19 cellular contexts compared by ENCODE assay signal in the genomic region with DNA sequence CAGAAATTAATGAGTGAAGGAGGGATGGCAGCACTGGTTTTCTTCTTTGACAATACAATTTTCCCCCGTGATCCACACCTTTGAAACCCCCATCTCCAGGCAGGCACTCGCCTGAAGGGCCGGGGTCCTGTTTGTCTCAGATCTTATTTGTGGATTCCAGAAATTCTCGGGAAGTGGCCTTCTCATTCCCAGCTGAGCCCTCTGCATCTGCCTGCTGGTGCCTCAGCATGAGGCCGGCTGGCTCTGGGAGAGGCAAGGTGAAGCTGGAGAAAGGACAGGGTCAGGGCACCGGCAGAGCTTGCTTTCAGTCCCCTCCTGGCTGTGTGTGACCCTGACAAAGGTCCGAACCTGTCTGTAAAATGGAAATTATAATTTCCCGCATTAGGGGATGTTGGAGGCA. TPM values are rescaled to one million over a fixed set of nuclear protein-coding genes. Genes with fewer than 3 reads are reported as not detected.
DNase-seq lines count a peak whose midpoint lies in the region; ATAC-seq and TF ChIP-seq lines count a peak whose summit lies in the region.
"Had no signal": no experiment of that assay in that cellular context is flagged by ENCODE, and none has a peak within 500 bp of the region (broad histone marks: within the 10 kb centered on the region; RNA-seq: fewer than 3 reads in every experiment).

No MANE protein-coding gene starts in this region.

- H2AFZ ChIP-seq in KMS-11 (ENCODE audit: low read depth): 0 out of 2 replicates have a peak overlapping the region, but pooled peaks have one; percentile 8
- peak overlapping the region; percentile 82 for H2AFZ ChIP-seq in neural progenitor cell (replicated peaks)

- H3K4me1 ChIP-seq in KMS-11 (ENCODE audit: low read depth, poor library complexity, severe bottlenecking): no peaks in the 10 kb centered on the region
- peaks cover 24% of the 10 kb centered on the region for H3K4me1 ChIP-seq in neural progenitor cell
- H3K4me1 ChIP-seq in right atrium auricular region: no peaks in the 10 kb centered on the region
- H3K4me1 ChIP-seq: A549 had no signal

- peaks cover 20% of the 10 kb centered on the region for H3K27me3 ChIP-seq in KMS-11 (ENCODE audit: insufficient read depth, low read depth)
- H3K27me3 ChIP-seq in neural progenitor cell: peaks cover 12% of the 10 kb centered on the region
- no peaks in the 10 kb centered on the region for H3K27me3 ChIP-seq in right atrium auricular region

- no peak overlapping the region for H3K27ac ChIP-seq in KMS-11
- no peak overlapping the region for H3K27ac ChIP-seq in neural progenitor cell
- H3K27ac ChIP-seq in right atrium auricular region: no peak overlapping the region
- H3K27ac ChIP-seq: A549 had no signal

- H3K9me3 ChIP-seq in neural progenitor cell (ENCODE audit: low read depth): peaks cover 9% of the 10 kb centered on the region
- peaks cover 0 to 7% of the 10 kb centered on the region in 2 donors for H3K9me3 ChIP-seq in right atrium auricular region

- H3K4me2 ChIP-seq in KMS-11 (no peak overlapping the region), neural progenitor cell (peak overlapping the region; percentile 34)
- H3K4me2 ChIP-seq: A549 had no signal

- H3K79me2 ChIP-seq in KMS-11 (ENCODE audit: insufficient read depth, low read depth): no peaks in the 10 kb centered on the region
- no peaks in the 10 kb centered on the region for H3K79me2 ChIP-seq in neural progenitor cell (ENCODE audit: low read depth)

- no peaks in the 10 kb centered on the region for H3F3A ChIP-seq in neural progenitor cell (ENCODE audit: low read depth)

- H3K4me3 ChIP-seq in KMS-11 (IDR thresholded peaks at IDR 0.05; ENCODE audit: insufficient read depth, low read depth, low read length): no peak overlapping the region
- H3K4me3 ChIP-seq in neural progenitor cell: no peak overlapping the region
- no peak overlapping the region for H3K4me3 ChIP-seq in right atrium auricular region
- H3K4me3 ChIP-seq: A549 had no signal

- H3K4me1 Mint-ChIP-seq in glutamatergic neuron (ENCODE audit: low read depth, unreplicated experiment): peaks cover 20% of the 10 kb centered on the region
- H3K4me1 Mint-ChIP-seq in neural progenitor cell: peaks cover 28% of the 10 kb centered on the region
- peaks cover 6% of the 10 kb centered on the region for H3K4me1 Mint-ChIP-seq in stimulated activated effector memory CD8-positive, alpha-beta T cell treated with anti-CD3 and anti-CD28 coated beads, Interleukin-12 subunit alpha, Interleukin-12 subunit beta, amount 100 ng/mL, for 72 hours
- H3K4me1 Mint-ChIP-seq: B cell; CD4-positive, CD25-positive, alpha-beta regulatory T cell had no signal

- H3K36me3 ChIP-seq in KMS-11 (ENCODE audit: insufficient read depth) (no peaks in the 10 kb centered on the region), neural progenitor cell (peaks cover 6% of the 10 kb centered on the region), right atrium auricular region (no peaks in the 10 kb centered on the region)

- H3K9me3 Mint-ChIP-seq in glutamatergic neuron (ENCODE audit: unreplicated experiment): peaks cover 12% of the 10 kb centered on the region
- H3K9me3 Mint-ChIP-seq in neural progenitor cell: peaks cover 10% of the 10 kb centered on the region
- H3K9me3 Mint-ChIP-seq in stimulated activated effector memory CD8-positive, alpha-beta T cell treated with anti-CD3 and anti-CD28 coated beads, Interleukin-12 subunit alpha, Interleukin-12 subunit beta, amount 100 ng/mL, for 72 hours: peaks cover 3% of the 10 kb centered on the region

- H4K20me1 ChIP-seq in KMS-11 (ENCODE audit: insufficient read depth): no peaks in the 10 kb centered on the region
- no peaks in the 10 kb centered on the region for H4K20me1 ChIP-seq in neural progenitor cell (ENCODE audit: low read depth)

- no peak for ATAC-seq in stimulated activated effector memory CD8-positive, alpha-beta T cell treated with anti-CD3 and anti-CD28 coated beads, Interleukin-12 subunit alpha, Interleukin-12 subunit beta, amount 100 ng/mL, for 72 hours
- ATAC-seq: Right ventricle myocardium inferior had no signal

- no peak overlapping the region for H3K9ac ChIP-seq in KMS-11
- H3K9ac ChIP-seq in neural progenitor cell: no peak overlapping the region

- H3K36me3 Mint-ChIP-seq in glutamatergic neuron (ENCODE audit: unreplicated experiment) (peaks cover 10% of the 10 kb centered on the region), neural progenitor cell (no peaks in the 10 kb centered on the region)
- no peaks in the 10 kb centered on the region for H3K36me3 Mint-ChIP-seq in stimulated activated effector memory CD8-positive, alpha-beta T cell treated with anti-CD3 and anti-CD28 coated beads, Interleukin-12 subunit alpha, Interleukin-12 subunit beta, amount 100 ng/mL, for 72 hours
- H3K36me3 Mint-ChIP-seq: CD4-positive, CD25-positive, alpha-beta regulatory T cell had no signal

- H3K4me3 Mint-ChIP-seq in glutamatergic neuron (ENCODE audit: unreplicated experiment) (peak overlapping the region; percentile 69), neural progenitor cell (no peak overlapping the region)
- H3K4me3 Mint-ChIP-seq in stimulated activated effector memory CD8-positive, alpha-beta T cell treated with anti-CD3 and anti-CD28 coated beads, Interleukin-12 subunit alpha, Interleukin-12 subunit beta, amount 100 ng/mL, for 72 hours: no peak overlapping the region
- H3K4me3 Mint-ChIP-seq: B cell; CD4-positive, CD25-positive, alpha-beta regulatory T cell had no signal

- DNase-seq in ELF-1 (ENCODE audit: low read depth, low spot score) (peak; percentile 51), glutamatergic neuron (no peak), neural progenitor cell (ENCODE audit: low spot score) (peak; percentile 30), right atrium auricular region (ENCODE audit: low spot score) (no peak), NCI-H2029 treated with DMSO at 0.1 percent for 48 hours (lab: John Stamatoyannopoulos, UW) (no peak)
- no peak for DNase-seq in stimulated activated effector memory CD8-positive, alpha-beta T cell treated with anti-CD3 and anti-CD28 coated beads, Interleukin-12 subunit alpha, Interleukin-12 subunit beta, amount 100 ng/mL, for 72 hours (ENCODE audit: low spot score in 2 of 2)
- DNase-seq: CD4-positive, CD25-positive, alpha-beta regulatory T cell; EL; KBM-7; NCI-H1092; NCI-H1436; NCI-H2029; NCI-H345; NCI-H524; OCI-M1 had no signal

- TF ChIP-seq CTCF in KMS-11 (conservative IDR thresholded peaks at IDR 0.05; ENCODE audit: low read depth, low read length) (no peak), glutamatergic neuron (IDR thresholded peaks at IDR 0.05; ENCODE audit: partially characterized antibody, unreplicated experiment) (no peak), neural progenitor cell (IDR thresholded peaks at IDR 0.05) (no peak), right atrium auricular region (IDR thresholded peaks at IDR 0.05) (no peak)

- peaks cover 5% of the 10 kb centered on the region for H3K27me3 Mint-ChIP-seq in glutamatergic neuron (ENCODE audit: unreplicated experiment)
- peaks cover 14% of the 10 kb centered on the region for H3K27me3 Mint-ChIP-seq in neural progenitor cell (ENCODE audit: insufficient read depth, low read depth)

- H3K27ac Mint-ChIP-seq in glutamatergic neuron (ENCODE audit: unreplicated experiment) (no peak overlapping the region), neural progenitor cell (no peak overlapping the region)
- no peak overlapping the region for H3K27ac Mint-ChIP-seq in stimulated activated effector memory CD8-positive, alpha-beta T cell treated with anti-CD3 and anti-CD28 coated beads, Interleukin-12 subunit alpha, Interleukin-12 subunit beta, amount 100 ng/mL, for 72 hours
- H3K27ac Mint-ChIP-seq: B cell; CD4-positive, CD25-positive, alpha-beta regulatory T cell had no signal

RNA-seq across cellular contexts. Expression of a gene that starts 35.8 kb away (rescaled TPM):
- total RNA-seq in glutamatergic neuron (ENCODE audit: unreplicated experiment) (14.6 TPM), neural progenitor cell (ENCODE audit: low replicate concordance) (4.7 TPM in 1 of 2 replicates, not detected in the other), right atrium auricular region (1 to 10 TPM; 1.6 to 3.6 TPM)
- total RNA-seq: B cell; CD4-positive, CD25-positive, alpha-beta regulatory T cell had no signal

RNA-seq across cellular contexts. Expression of a gene that starts 47.6 kb away (rescaled TPM):
- 39.9 TPM for total RNA-seq in glutamatergic neuron (ENCODE audit: unreplicated experiment)
- total RNA-seq in neural progenitor cell (ENCODE audit: low replicate concordance): 31.4 and 91.5 TPM in 2 replicates
- total RNA-seq in right atrium auricular region: 10 to 100 TPM; 37.3 to 46.1 TPM

RNA-seq across cellular contexts. Expression of a gene that starts 56.3 kb away (rescaled TPM):
- total RNA-seq in glutamatergic neuron (ENCODE audit: unreplicated experiment): 7.4 TPM
- 15.1 and 46.0 TPM in 2 replicates for total RNA-seq in neural progenitor cell (ENCODE audit: low replicate concordance)
- total RNA-seq in right atrium auricular region: under 1 TPM; 0.12 to 0.44 TPM

RNA-seq across cellular contexts. Expression of a gene that starts 57.2 kb away (rescaled TPM):
- total RNA-seq in glutamatergic neuron (ENCODE audit: unreplicated experiment) (96.5 TPM), neural progenitor cell (ENCODE audit: low replicate concordance) (95.0 and 101 TPM in 2 replicates), right atrium auricular region (10 to 100 TPM; 44.6 to 52.7 TPM)

Comparison
In these comparisons a context has a peak if more than half of its experiments do, and no peak if none do; other contexts are left out.
1. DNase-seq: peak in ELF-1 (single experiment) and neural progenitor cell (single experiment); none in glutamatergic neuron (single experiment), right atrium auricular region (single experiment), NCI-H2029 treated with DMSO at 0.1 percent for 48 hours (single experiment) and stimulated activated effector memory CD8-positive, alpha-beta T cell treated with anti-CD3 and anti-CD28 coated beads, Interleukin-12 subunit alpha, Interleukin-12 subunit beta, amount 100 ng/mL, for 72 hours (0 of 2).